ENCODE assay signal across 8 cellular contexts in genomic region chr11:1573077-1573846, GRCh38. TPM values are rescaled to one million over a fixed set of nuclear protein-coding genes. Genes with fewer than 3 reads are reported as not detected.
A peak's percentile ranks its signal among the peaks of the same experiment; 100 is the strongest.
DNase-seq lines count a peak whose midpoint lies in the region; ATAC-seq, FAIRE-seq and TF ChIP-seq lines count a peak whose summit lies in the region.

No MANE protein-coding gene starts in this region.

- peaks cover 2% of the 10 kb centered on the region for H3K36me3 Mint-ChIP-seq in memory B cell

- H3K4me3 ChIP-seq in BE2C (ENCODE audit: low read depth, low read length) (peak overlapping the region; percentile 28), MM.1S (ENCODE audit: low read length) (peak overlapping the region; percentile 35; the same call in 1 of the 2 replicates), adipocyte (ENCODE audit: low read length) (no peak overlapping the region), thyroid gland (replicated peaks in 1 of 3) (peak overlapping the region in 1 of 3 donors; percentile 75)

- TF ChIP-seq CTCF in BE2C (IDR thresholded peaks at IDR 0.05; ENCODE audit: low read depth, low read length) = no peak
- no peak for TF ChIP-seq CTCF in MM.1S (IDR thresholded peaks at IDR 0.05; ENCODE audit: low read length)
- no peak for TF ChIP-seq CTCF in thyroid gland (IDR thresholded peaks at IDR 0.05)

- H3K27me3 ChIP-seq in BE2C (peaks cover 27% of the 10 kb centered on the region), MM.1S (replicated peaks; ENCODE audit: insufficient read depth, low read length) (peaks cover 85% of the 10 kb centered on the region), adipocyte (replicated peaks; ENCODE audit: control insufficient read depth, insufficient read depth, low read length) (peaks cover 26% of the 10 kb centered on the region), thyroid gland (no peaks in the 10 kb centered on the region)

- no peak overlapping the region for H2AFZ ChIP-seq in MM.1S (ENCODE audit: low read length)

- peak; percentile 3 for ATAC-seq in memory B cell (ENCODE audit: low read depth)
- no peak for ATAC-seq in HG02840 (IDR thresholded peaks at IDR 0.05; ENCODE audit: low FRiP score, unreplicated experiment)
- no peak for ATAC-seq in GM19452 (IDR thresholded peaks at IDR 0.05; ENCODE audit: unreplicated experiment)

- H3K4me3 Mint-ChIP-seq in memory B cell = peak overlapping the region; percentile 93

- no peak for FAIRE-seq in RCC 7860 (lab: Jason Lieb, UNC)

- 0 out of 2 replicates have a peak, but pooled peaks cover 3% of the 10 kb centered on the region for H3F3A ChIP-seq in MM.1S (ENCODE audit: insufficient read depth, low read length)

- H3K4me2 ChIP-seq in MM.1S (ENCODE audit: low read depth, low read length) = peak overlapping the region; percentile 96; the same call in 1 of the 2 replicates

- TF ChIP-seq POLR2A in thyroid gland (IDR thresholded peaks at IDR 0.05) = no peak

- H3K27ac ChIP-seq in MM.1S (ENCODE audit: low read length) (no peak overlapping the region), thyroid gland (peak overlapping the region; percentile 31 to 85 (median 64))

- H3K36me3 ChIP-seq in BE2C (no peaks in the 10 kb centered on the region), MM.1S (replicated peaks; ENCODE audit: insufficient read depth, low read length) (no peaks in the 10 kb centered on the region), adipocyte (ENCODE audit: control insufficient read depth, insufficient read depth, low read length, severe bottlenecking) (no peaks in the 10 kb centered on the region), thyroid gland (no peaks in the 10 kb centered on the region)

- no peaks in the 10 kb centered on the region for H3K79me2 ChIP-seq in MM.1S (ENCODE audit: low read length)

- peaks cover 17% of the 10 kb centered on the region for H3K4me1 Mint-ChIP-seq in memory B cell

- DNase-seq in BE2C (no peak), MM.1S (no peak), adipocyte (ENCODE audit: low read depth) (peak; percentile 24), memory B cell (ENCODE audit: low spot score in 2 of 2) (peak in 1 of 2 donors; percentile 61), thyroid gland (peak; percentile 28 to 51), RCC 7860 (ENCODE audit: low spot score) (no peak)

- peak overlapping the region; percentile 96 for H3K27ac Mint-ChIP-seq in memory B cell

- H3K4me1 ChIP-seq in BE2C (peaks cover 3% of the 10 kb centered on the region; the same call in 1 of the 2 replicates), MM.1S (ENCODE audit: low read length) (no peaks in the 10 kb centered on the region), adipocyte (ENCODE audit: control insufficient read depth, insufficient read depth, low read length) (peaks cover 3% of the 10 kb centered on the region), thyroid gland (peaks cover 15 to 33% of the 10 kb centered on the region in 2 donors)

- H4K20me1 ChIP-seq in MM.1S (ENCODE audit: insufficient read depth, low read length) = no peaks in the 10 kb centered on the region

- no peak overlapping the region; the same call in 1 of the 2 replicates for H3K9ac ChIP-seq in MM.1S (ENCODE audit: low read length)
- H3K9ac ChIP-seq in adipocyte (ENCODE audit: low read length) = no peak overlapping the region

- H3K27me3 Mint-ChIP-seq in memory B cell = peaks cover 8% of the 10 kb centered on the region

- intact Hi-C loops in thyroid gland (cut with DNase I) = loop anchor here (5.0 kb wide), 1 partner anchor 371 kb away; no protein-coding TSS in a partner anchor

- 3 to 5% methylated on average over 8 to 27 of the region's 35 CpGs for WGBS in thyroid gland, 2 donors

- H3K9me2 ChIP-seq in MM.1S (replicated peaks; ENCODE audit: insufficient read depth, low read length) = no peaks in the 10 kb centered on the region

- H3K9me3 ChIP-seq in BE2C (no peaks in the 10 kb centered on the region), MM.1S (replicated peaks; ENCODE audit: insufficient read depth, low read length) (no peaks in the 10 kb centered on the region), adipocyte (ENCODE audit: control insufficient read depth, low read length) (peaks cover 5% of the 10 kb centered on the region), thyroid gland (no peaks in the 10 kb centered on the region)

- H3K9me3 Mint-ChIP-seq in memory B cell = peaks cover 2% of the 10 kb centered on the region

RNA-seq across cellular contexts. Expression of gene DUSP8, which starts 1.2 kb away (rescaled TPM):
- 40.4 TPM for polyA plus RNA-seq in BE2C (2012; ENCODE audit: insufficient read depth, insufficient read length, low read depth)
- 1 to 10 TPM; 1.3 to 3.5 (median 2.5) TPM for total RNA-seq in thyroid gland

RNA-seq across cellular contexts. Expression of gene KRTAP5-1, which starts 11.8 kb away (rescaled TPM):
- polyA plus RNA-seq in BE2C (2012; ENCODE audit: insufficient read depth, insufficient read length, low read depth) = not detected
- total RNA-seq in thyroid gland = not detected

RNA-seq across cellular contexts. Expression of gene KRTAP5-2, which starts 24.8 kb away (rescaled TPM):
- polyA plus RNA-seq in BE2C (2012; ENCODE audit: insufficient read depth, insufficient read length, low read depth) = not detected
- not detected for total RNA-seq in thyroid gland

RNA-seq across cellular contexts. Expression of gene KRTAP5-3, which starts 35.0 kb away (rescaled TPM):
- polyA plus RNA-seq in BE2C (2012; ENCODE audit: insufficient read depth, insufficient read length, low read depth) = not detected
- total RNA-seq in thyroid gland = not detected

RNA-seq across cellular contexts. Expression of gene KRTAP5-4, which starts 48.7 kb away (rescaled TPM):
- not detected for polyA plus RNA-seq in BE2C (2012; ENCODE audit: insufficient read depth, insufficient read length, low read depth)
- not detected for total RNA-seq in thyroid gland

Comparison
In these comparisons a context has a peak if more than half of its experiments do, and no peak if none do; other contexts are left out.
1. DNase-seq: peak in adipocyte (single experiment) and thyroid gland (2 of 2); none in BE2C (single experiment), MM.1S (single experiment) and RCC 7860 (single experiment).